Comparison of ENCODE assay signal across 14 cellular contexts in the genomic region with DNA sequence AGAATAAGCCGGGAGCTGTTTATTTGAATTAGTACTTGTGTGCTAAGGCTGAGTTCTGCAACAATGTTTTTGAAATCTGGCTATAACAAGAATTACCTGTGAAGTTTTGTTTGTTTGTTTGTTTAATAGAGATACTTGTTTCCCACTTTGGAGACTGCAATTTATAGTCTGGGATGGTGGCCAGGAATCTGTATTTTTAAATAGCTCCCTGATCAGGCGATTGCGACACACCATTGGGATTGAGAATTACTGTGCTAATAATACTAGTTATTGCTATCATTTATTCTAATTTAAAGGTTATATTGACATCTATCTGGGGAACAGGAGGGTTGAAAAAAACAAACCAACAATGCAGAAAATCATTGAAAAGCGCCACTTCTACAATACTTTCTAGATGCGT.
DNase-seq lines count a peak whose midpoint lies in the region; ATAC-seq and TF ChIP-seq lines count a peak whose summit lies in the region.
"Had no signal": no experiment of that assay in that cellular context is flagged by ENCODE, and none has a peak within 500 bp of the region (broad histone marks: within the 10 kb centered on the region; RNA-seq: fewer than 3 reads in every experiment).

No MANE protein-coding gene starts in this region.

- DNase-seq in DMS79 treated with DMSO at 0.1 percent for 48 hours (lab: John Stamatoyannopoulos, UW) (peak; percentile 15), DMS79 (lab: John Stamatoyannopoulos, UW) (no peak), Right ventricle myocardium superior (no peak), cardiac septum (ENCODE audit: low spot score) (no peak), NCI-H748 treated with DMSO at 0.1 percent for 48 hours (lab: John Stamatoyannopoulos, UW) (no peak), iPS-NIHi7 (ENCODE audit: extremely low spot score) (no peak)
- DNase-seq: Caco-2; CD4-positive, CD25-positive, alpha-beta regulatory T cell; CD8-positive, alpha-beta T cell; GM23248; H9; HFFc6 had no signal

- no peak for TF ChIP-seq RAD21 in Ishikawa (IDR thresholded peaks at IDR 0.05; ENCODE audit: low read depth)

- no peak for TF ChIP-seq EP300 in Ishikawa (IDR thresholded peaks at IDR 0.05; ENCODE audit: borderline replicate concordance)

- ATAC-seq in Right ventricle myocardium superior (ENCODE audit: poor library complexity) = peak; percentile 42
- ATAC-seq: CD8-positive, alpha-beta T cell; HCT116 had no signal

- intact Hi-C loops in Right ventricle myocardium superior (cut with DNase I) = no loop called here
- intact Hi-C loops in cardiac septum (cut with DNase I) = no loop called here

TF ChIP-seq in Ishikawa, 13 proteins besides CTCF, POLR2A, EP300 and RAD21:
- no peak for TF ChIP-seq TEAD4 (IDR thresholded peaks at IDR 0.05)
- TF ChIP-seq NFIC (IDR thresholded peaks at IDR 0.05) = no peak
- TF ChIP-seq CREB1 (IDR thresholded peaks at IDR 0.05; ENCODE audit: low read depth) = no peak
- TF ChIP-seq TCF12 (IDR thresholded peaks at IDR 0.05; ENCODE audit: low read depth) = no peak
- TF ChIP-seq CEBPB (IDR thresholded peaks at IDR 0.05) = peak; percentile 54; the same call in 1 of the 2 replicates
